8 cellular contexts compared by ENCODE assay signal in genomic region chr6:27617700-27618689, GRCh38.
DNase-seq lines count a peak whose midpoint lies in the region; TF ChIP-seq lines count a peak whose summit lies in the region.

No MANE protein-coding gene starts in this region.

- no peak overlapping the region for H3K27ac ChIP-seq in iPS DF 6.9 (ENCODE audit: low read length)
- no peak overlapping the region for H3K27ac ChIP-seq in tibial nerve

- WGBS in iPS DF 6.9 (ENCODE audit: insufficient coverage, insufficient read length): no CpG with 5 or more reads among the region's 32 CpGs
- WGBS in tibial nerve, 2 donors: 28 to 34% methylated on average over 32 of the region's 32 CpGs

- peak overlapping the region; percentile 48 for H3K4me3 Mint-ChIP-seq in activated CD4-positive, alpha-beta memory T cell treated with anti-CD3 and anti-CD28 coated beads, Interleukin-2, amount 10 ng/mL, durations not matched to agents 7 days and 5 days

- peaks cover 1% of the 10 kb centered on the region; the same call in 1 of the 2 replicates for H3K4me1 ChIP-seq in iPS DF 6.9 (ENCODE audit: control insufficient read depth, insufficient read depth, low read length)
- H3K4me1 ChIP-seq in tibial nerve: peaks cover 0 to 15% (median 3%) of the 10 kb centered on the region in 4 donors

- H3K9me3 ChIP-seq in iPS DF 6.9 (ENCODE audit: control insufficient read depth, insufficient read depth, low read length) (no peaks in the 10 kb centered on the region), tibial nerve (no peaks in the 10 kb centered on the region)

- H3K4me1 Mint-ChIP-seq in activated CD4-positive, alpha-beta memory T cell treated with anti-CD3 and anti-CD28 coated beads, Interleukin-2, amount 10 ng/mL, durations not matched to agents 7 days and 5 days: peaks cover 16% of the 10 kb centered on the region

- CTCF ChIA-PET in activated CD4-positive, alpha-beta memory T cell treated with anti-CD3 and anti-CD28 coated beads, Interleukin-2, amount 10 ng/mL, durations not matched to agents 7 days and 5 days (lab: Charles Lee): interaction anchor here (0.6 to 2.5 kb wide), 2 partner anchors 9 to 442 kb away, joined by 4 to 9 read pairs; no protein-coding TSS in a partner anchor

- H3K9me3 Mint-ChIP-seq in activated CD4-positive, alpha-beta memory T cell treated with anti-CD3 and anti-CD28 coated beads, Interleukin-2, amount 10 ng/mL, durations not matched to agents 7 days and 5 days: no peaks in the 10 kb centered on the region

- no peaks in the 10 kb centered on the region for H3K36me3 ChIP-seq in H7 (replicated peaks; ENCODE audit: control insufficient read depth, insufficient read depth, low read length)
- no peaks in the 10 kb centered on the region for H3K36me3 ChIP-seq in iPS DF 6.9 (ENCODE audit: control insufficient read depth, insufficient read depth, low read length)
- no peaks in the 10 kb centered on the region for H3K36me3 ChIP-seq in tibial nerve

- TF ChIP-seq EP300 in tibial nerve (IDR thresholded peaks at IDR 0.05): no peak

- H3K4me3 ChIP-seq in H7 (ENCODE audit: insufficient read depth, low read depth, low read length) (peak overlapping the region; percentile 53), iPS DF 6.9 (ENCODE audit: low read length) (peak overlapping the region; percentile 71; the same call in 1 of the 2 replicates), tibial nerve (peak overlapping the region in 3 of 4 donors; percentile 1 to 39 (median 10))

- POLR2A ChIA-PET in activated CD4-positive, alpha-beta memory T cell treated with anti-CD3 and anti-CD28 coated beads, Interleukin-2, amount 10 ng/mL, durations not matched to agents 7 days and 5 days (lab: Charles Lee): interaction anchor here (0.9 kb wide), 1 partner anchor 13 kb away, joined by 3 read pairs; no protein-coding TSS in a partner anchor

- peak; percentile 47 for DNase-seq in AG08395 (ENCODE audit: low spot score)
- peak; percentile 60 for DNase-seq in H7
- DNase-seq in activated CD4-positive, alpha-beta memory T cell treated with anti-CD3 and anti-CD28 coated beads, Interleukin-2, amount 10 ng/mL, durations not matched to agents 7 days and 5 days: no peak
- DNase-seq in iPS DF 6.9 (ENCODE audit: low read depth, low spot score): no peak
- no peak for DNase-seq in tibial nerve (ENCODE audit: low spot score in 2 of 2)
- no peak for DNase-seq in GM10266 (ENCODE audit: extremely low spot score)
- no peak for DNase-seq in T1000 (lab: John Stamatoyannopoulos, UW)
- DNase-seq in Kasumi-1 (lab: John Stamatoyannopoulos, UW): no peak

- TF ChIP-seq POLR2A in tibial nerve (IDR thresholded peaks at IDR 0.05): no peak

- peaks cover 56% of the 10 kb centered on the region for H3K27me3 Mint-ChIP-seq in activated CD4-positive, alpha-beta memory T cell treated with anti-CD3 and anti-CD28 coated beads, Interleukin-2, amount 10 ng/mL, durations not matched to agents 7 days and 5 days

- H3K36me3 Mint-ChIP-seq in activated CD4-positive, alpha-beta memory T cell treated with anti-CD3 and anti-CD28 coated beads, Interleukin-2, amount 10 ng/mL, durations not matched to agents 7 days and 5 days (ENCODE audit: low read depth): no peaks in the 10 kb centered on the region

- H3K27ac Mint-ChIP-seq in activated CD4-positive, alpha-beta memory T cell treated with anti-CD3 and anti-CD28 coated beads, Interleukin-2, amount 10 ng/mL, durations not matched to agents 7 days and 5 days: no peak overlapping the region

- H3K27me3 ChIP-seq in H7 (ENCODE audit: control insufficient read depth, insufficient read depth, low read length) (peaks cover 7% of the 10 kb centered on the region; the same call in 1 of the 2 replicates), iPS DF 6.9 (ENCODE audit: control insufficient read depth, insufficient read depth, low read length) (no peaks in the 10 kb centered on the region), tibial nerve (peaks cover 0 to 41% of the 10 kb centered on the region in 2 donors)

- TF ChIP-seq CTCF in tibial nerve (IDR thresholded peaks at IDR 0.05) (no peak), GM10266 (IDR thresholded peaks at IDR 0.05; ENCODE audit: control insufficient read depth, insufficient read depth, low read depth, missing control alignments) (no peak)

Comparison
In these comparisons a context has a peak if more than half of its experiments do, and no peak if none do; other contexts are left out.
1. DNase-seq: peak in AG08395 (single experiment) and H7 (single experiment); none in activated CD4-positive, alpha-beta memory T cell treated with anti-CD3 and anti-CD28 coated beads, Interleukin-2, amount 10 ng/mL, durations not matched to agents 7 days and 5 days (single experiment), iPS DF 6.9 (single experiment), tibial nerve (0 of 2), GM10266 (single experiment), T1000 (single experiment) and Kasumi-1 (0 of 2).
2. H3K4me3 ChIP-seq: peak in every context shown above with its lines; median percentile 71 in iPS DF 6.9; 53 in H7; 10 in tibial nerve.